In genomic region chr5:111013011-111013410, GRCh38 we compare ENCODE assay signal across 1 cellular context.
TF ChIP-seq lines count a peak whose summit lies in the region.

No MANE protein-coding gene starts in this region.

TF ChIP-seq in IMR-90, 13 proteins besides CTCF, POLR2A, EP300 and RAD21 (continued from another document):
- TF ChIP-seq USF2 (IDR thresholded peaks at IDR 0.05; ENCODE audit: low read depth, low read length) (no peak), ELK1 (IDR thresholded peaks at IDR 0.05; ENCODE audit: borderline replicate concordance, low read depth, low read length) (no peak)
